In genomic region chr16:73054732-73055481, GRCh38 we compare ENCODE assay signal across 8 cellular contexts. TPM values are rescaled to one million over a fixed set of nuclear protein-coding genes. Genes with fewer than 3 reads are reported as not detected.
DNase-seq lines count a peak whose midpoint lies in the region; ATAC-seq, FAIRE-seq and TF ChIP-seq lines count a peak whose summit lies in the region.

No MANE protein-coding gene starts in this region.

- BruUV-seq in A673 (replicated peaks; lab: Mats Ljungman, UMichigan): no TSS peak
- BruUV-seq in GM12878 (replicated peaks; lab: Mats Ljungman, UMichigan): no TSS peak

- no peak for TF ChIP-seq EP300 in GM12878 (IDR thresholded peaks at IDR 0.05; ENCODE audit: borderline replicate concordance in 1 of 2, control insufficient read depth in 1 of 2, low read depth in 2 of 2, low read length in 2 of 2)

- RAD21 ChIA-PET in GM12878 (lab: Charles Lee; ENCODE audit: unreplicated experiment): interaction anchor here (0.7 to 1.3 kb wide), 4 partner anchors 11 to 222 kb away, joined by 3 to 4 read pairs (median 3); no protein-coding TSS in a partner anchor

- H3K4me1 ChIP-seq in A673 (ENCODE audit: insufficient read depth, low read length, poor library complexity, severe bottlenecking) (peaks cover 56% of the 10 kb centered on the region), GM12878 (ENCODE audit: control insufficient read depth, insufficient read depth, low read length) (peaks cover 13% of the 10 kb centered on the region), right lobe of liver (peaks cover 0 to 28% (median 14%) of the 10 kb centered on the region in 4 donors)

- CTCF ChIA-PET in A673 (lab: Charles Lee) (interaction anchor here (0.6 to 0.7 kb wide), 4 partner anchors 46 to 1487 kb away, joined by 3 to 9 read pairs (median 4); no protein-coding TSS in a partner anchor), GM12878 (lab: Yijun Ruan, JAX) (interaction anchor here (0.6 to 4.6 kb wide), 3 partner anchors 17 to 496 kb away, joined by 3 to 21 read pairs (median 3); no protein-coding TSS in a partner anchor)

- no peak for FAIRE-seq in GM12878 (lab: Jason Lieb, UNC)

- no peak overlapping the region for H2AFZ ChIP-seq in GM12878 (ENCODE audit: control insufficient read depth, low read depth, low read length)

- H3K27me3 ChIP-seq in A673 (replicated peaks; ENCODE audit: insufficient read depth, low read depth, low read length, poor library complexity): no peaks in the 10 kb centered on the region
- H3K27me3 ChIP-seq in GM12878 (replicated peaks in 1 of 2; ENCODE audit: control insufficient read depth in 2 of 2, insufficient read depth in 2 of 2, low read length in 1 of 2): no peaks in the 10 kb centered on the region
- H3K27me3 ChIP-seq in right lobe of liver: no peaks in the 10 kb centered on the region

- WGBS in GM12878 (ENCODE audit: insufficient coverage, insufficient replicate concordance, low lambda C conversion rate, missing lambda C conversion rate): 3% methylated on average over 6 of the region's 7 CpGs
- 6% methylated on average over 7 of the region's 7 CpGs for WGBS in right lobe of liver (ENCODE audit: insufficient coverage, low coverage, low lambda C conversion rate, missing lambda C conversion rate)

- intact Hi-C loops in A673 (cut with micrococcal nuclease; ENCODE audit: unreplicated experiment) (loop anchor here (5.0 to 10.0 kb wide), 6 partner anchors 117 to 550 kb away; no protein-coding TSS in a partner anchor), GM12878 (cut with micrococcal nuclease; ENCODE audit: unreplicated experiment) (loop anchor here (5.0 kb wide), 2 partner anchors 223 to 553 kb away; no protein-coding TSS in a partner anchor), right lobe of liver (cut with DNase I) (no loop called here)

- no peaks in the 10 kb centered on the region for H4K20me1 ChIP-seq in GM12878 (ENCODE audit: control insufficient read depth, insufficient read depth)

- peak overlapping the region; percentile 6 for H3K4me2 ChIP-seq in GM12878 (ENCODE audit: control insufficient read depth, insufficient read depth)

- H3K9me3 ChIP-seq in A673 (ENCODE audit: low read depth, low read length, poor library complexity, severe bottlenecking) (no peaks in the 10 kb centered on the region), GM12878 (replicated peaks; ENCODE audit: control insufficient read depth, insufficient read depth, low read length) (no peaks in the 10 kb centered on the region), right lobe of liver (no peaks in the 10 kb centered on the region)

- POLR2A ChIA-PET in A673 (lab: Charles Lee; ENCODE audit: low non-redundant PET) (interaction anchor here (0.6 kb wide), 1 partner anchor 962 kb away, joined by 7 read pairs; the partner anchor contains the start of gene TXNL4B), GM12878 (lab: Charles Lee) (interaction anchor here (0.9 to 1.1 kb wide), 3 partner anchors 11 to 41 kb away, joined by 4 read pairs; no protein-coding TSS in a partner anchor)

- ATAC-seq in GM12878 (peak; percentile 35), right lobe of liver (peak in 3 of 4 donors; percentile 3 to 19 (median 7)), GM19351 (IDR thresholded peaks at IDR 0.05; ENCODE audit: unreplicated experiment) (no peak), GM18907 (IDR thresholded peaks at IDR 0.05; ENCODE audit: unreplicated experiment) (no peak)

- no peak for TF ChIP-seq RAD21 in GM12878 (IDR thresholded peaks at IDR 0.05; ENCODE audit: insufficient read depth, low read depth, low read length)

- DNase-seq in A673 (ENCODE audit: low spot score) (peak; percentile 34), GM12878 (ENCODE audit: low read depth, low spot score) (no peak), right lobe of liver (no peak), GM19238 (ENCODE audit: insufficient read length, low spot score) (no peak), SKM-1 (lab: John Stamatoyannopoulos, UW; ENCODE audit: unreplicated experiment) (no peak)
- peak; percentile 55 for DNase-seq in Jurkat, Clone E6-1 (ENCODE audit: low read depth, low spot score)

- no peaks in the 10 kb centered on the region for H3K36me3 ChIP-seq in A673 (ENCODE audit: insufficient read depth, low read length, poor library complexity, severe bottlenecking)
- H3K36me3 ChIP-seq in GM12878 (ENCODE audit: control insufficient read depth in 2 of 2, insufficient read depth in 2 of 2, low read length in 1 of 2): no peaks in the 10 kb centered on the region
- no peaks in the 10 kb centered on the region for H3K36me3 ChIP-seq in right lobe of liver

- no peak for TF ChIP-seq POLR2A in GM12878 (IDR thresholded peaks at IDR 0.05; ENCODE audit: low read depth, low read length)
- no peak for TF ChIP-seq POLR2A in right lobe of liver (IDR thresholded peaks at IDR 0.05)

- SMC1A ChIA-PET in GM12878 (lab: Charles Lee; ENCODE audit: uncharacterized antibody, unreplicated experiment): interaction anchor here (1.0 to 1.6 kb wide), 3 partner anchors 17 to 222 kb away, joined by 3 to 5 read pairs (median 3); no protein-coding TSS in a partner anchor

- peak overlapping the region; percentile 90 for H3K4me3 ChIP-seq in A673 (ENCODE audit: low read depth, low read length, poor library complexity, severe bottlenecking)
- no peak overlapping the region for H3K4me3 ChIP-seq in Jurkat, Clone E6-1 (ENCODE audit: low read length)
- H3K4me3 ChIP-seq in GM12878: no peak overlapping the region
- peak overlapping the region in 2 of 3 donors; percentile 22 to 68 for H3K4me3 ChIP-seq in right lobe of liver

- in situ Hi-C loops in GM12878 (cut with MboI): no loop called here

- TF ChIP-seq CTCF in A673 (conservative IDR thresholded peaks at IDR 0.05; ENCODE audit: low read depth, low read length) (no peak), GM12878 (IDR thresholded peaks at IDR 0.05 in 2 of 3, conservative IDR thresholded peaks at IDR 0.05 in 1 of 3; ENCODE audit: control insufficient read depth in 2 of 3, extremely low read depth in 1 of 3, insufficient read depth in 1 of 3, low read depth in 3 of 3, low read length in 3 of 3) (no peak), right lobe of liver (IDR thresholded peaks at IDR 0.05) (no peak)

- H3K9ac ChIP-seq in GM12878 (ENCODE audit: control insufficient read depth, insufficient read depth, low read length): no peak overlapping the region

- peak overlapping the region; percentile 88 for H3K27ac ChIP-seq in A673 (ENCODE audit: low read depth, low read length, poor library complexity, severe bottlenecking)
- H3K27ac ChIP-seq in GM12878 (ENCODE audit: control insufficient read depth, insufficient read depth): no peak overlapping the region
- peak overlapping the region; percentile 94 to 99 (median 96) for H3K27ac ChIP-seq in right lobe of liver

- H3K79me2 ChIP-seq in GM12878 (ENCODE audit: control insufficient read depth, insufficient read depth, low read length): no peaks in the 10 kb centered on the region; the same call in none of the 2 replicates

TF ChIP-seq in GM12878, 131 proteins besides CTCF, POLR2A, EP300 and RAD21:
- TF ChIP-seq RUNX3 (IDR thresholded peaks at IDR 0.05; ENCODE audit: low read length): peak; percentile 64
- no peak for TF ChIP-seq JUNB (IDR thresholded peaks at IDR 0.05)
- TF ChIP-seq ZSCAN29 (IDR thresholded peaks at IDR 0.05): peak; percentile 84

RNA-seq across cellular contexts. Expression of gene ZFHX3, which starts 7.0 kb away (rescaled TPM):
- 21.7 and 21.8 TPM in 2 replicates for total RNA-seq in A673 (2021)
- 0.82 TPM for polyA plus RNA-seq in Jurkat, Clone E6-1 (2012; ENCODE audit: insufficient read depth, insufficient read length)
- total RNA-seq in GM12878 (2013; cell fraction: nucleolus; rRNA removed): 31.8 and 32.2 TPM in 2 replicates
- 1.5 and 1.6 TPM in 2 replicates for total RNA-seq in GM12878 (2014; rRNA removed)
- 1.4 and 2.4 TPM in 2 replicates for total RNA-seq in GM12878 (2014; rRNA removed; fragmentation: Illumina TruSeq; extraction: Trizol)
- 7.8 and 8.6 TPM in 2 replicates for total RNA-seq in GM12878 (2021)
- 1.5 TPM for polyA plus RNA-seq in GM12878 (2011; ENCODE audit: low read depth)
- 1.3 and 1.5 TPM in 2 replicates for polyA plus RNA-seq in GM12878 (2011; rRNA removed)
- polyA plus RNA-seq in GM12878 (2011; cell fraction: cytosol; rRNA removed): 0.79 and 0.90 TPM in 2 replicates
- polyA plus RNA-seq in GM12878 (2011; cell fraction: nucleus; rRNA removed): 1.6 and 2.4 TPM in 2 replicates
- polyA plus RNA-seq in GM12878 (2012): 2.3 and 3.5 TPM in 2 replicates
- polyA plus RNA-seq in GM12878 (2014; fragmentation: Illumina TruSeq; extraction: Trizol): 3.2 and 3.4 TPM in 2 replicates
- polyA plus RNA-seq in GM12878 (2014; fragmentation: Nextera tagmentation; extraction: Ambion mirVana): 1 to 10 TPM in 1 of 2 experiments, under 1 TPM in 1; 0.68 to 3.5 TPM
- 2.1 and 2.4 TPM in 2 replicates for polyA plus RNA-seq in GM12878 (2014; rRNA removed)
- 1 to 10 TPM; 2.0 to 2.8 TPM for polyA plus RNA-seq in GM12878 (2016; fragmentation: Nextera tagmentation; extraction: Ambion mirVana)
- 5.3 and 6.6 TPM in 2 replicates for polyA minus RNA-seq in GM12878 (2011; rRNA and poly(A)+ RNA removed)
- polyA minus RNA-seq in GM12878 (2011; cell fraction: cytosol; rRNA and poly(A)+ RNA removed): 2.9 and 3.2 TPM in 2 replicates
- 6.0 and 15.7 TPM in 2 replicates for polyA minus RNA-seq in GM12878 (2011; cell fraction: nucleus; rRNA and poly(A)+ RNA removed)
- 1 to 10 TPM; 7.1 to 9.4 (median 7.7) TPM for total RNA-seq in right lobe of liver

Comparison
In these comparisons a context has a peak if more than half of its experiments do, and no peak if none do; other contexts are left out.
1. DNase-seq: peak in A673 (single experiment) and Jurkat, Clone E6-1 (single experiment); none in GM12878 (single experiment), right lobe of liver (0 of 3), GM19238 (single experiment) and SKM-1 (single experiment).
2. H3K4me3 ChIP-seq: peak in A673 (single experiment) and right lobe of liver (2 of 3); none in Jurkat, Clone E6-1 (single experiment) and GM12878 (single experiment).
3. ATAC-seq: peak in GM12878 (single experiment) and right lobe of liver (3 of 4); none in GM19351 (single experiment) and GM18907 (single experiment).
4. intact Hi-C loops: an anchor here in A673 (5.0 to 10.0 kb wide) and GM12878 (5.0 kb wide); none called in right lobe of liver.